25 cellular contexts compared by ENCODE assay signal in genomic region chr22:31838917-31839316, GRCh38.
"Had no signal": no experiment of that assay in that cellular context is flagged by ENCODE, and none has a peak within 500 bp of the region (broad histone marks: within the 10 kb centered on the region; RNA-seq: fewer than 3 reads in every experiment).

No MANE protein-coding gene starts in this region.

- H3K4me3 Mint-ChIP-seq: activated B cell treated with CpG ODN at 0.5 μM for 24 hours; activated CD4-positive, alpha-beta T cell treated with anti-CD3 and anti-CD28 coated beads for 36 hours; activated naive CD4-positive, alpha-beta T cell treated with anti-CD3 and anti-CD28 coated beads, Interleukin-2, amount 10 ng/mL, durations not matched to agents 7 days and 5 days; activated T-cell treated with anti-CD3 and anti-CD28 coated beads, Interleukin-2, amount 50 U/mL, for 72 hours; naive thymus-derived CD4-positive, alpha-beta T cell; neural crest cell; T-helper 1 cell treated with Interleukin-12 subunit alpha and Interleukin-12 subunit beta and Interleukin-4 antibody, amounts not matched to agents 30 μg/mL and 1 μg/mL, for 36 hours had no signal

- H3K4me2 ChIP-seq: smooth muscle cell had no signal

- H3K27ac Mint-ChIP-seq: activated B cell treated with CpG ODN at 0.5 μM for 24 hours; activated CD4-positive, alpha-beta T cell treated with anti-CD3 and anti-CD28 coated beads for 36 hours; activated naive CD4-positive, alpha-beta T cell treated with anti-CD3 and anti-CD28 coated beads, Interleukin-2, amount 10 ng/mL, durations not matched to agents 7 days and 5 days; activated T-cell treated with anti-CD3 and anti-CD28 coated beads, Interleukin-2, amount 50 U/mL, for 72 hours; T-helper 1 cell treated with Interleukin-12 subunit alpha and Interleukin-12 subunit beta and Interleukin-4 antibody, amounts not matched to agents 30 μg/mL and 1 μg/mL, for 36 hours had no signal

- H3K27me3 Mint-ChIP-seq: activated B cell treated with CpG ODN at 0.5 μM for 24 hours; activated CD4-positive, alpha-beta T cell treated with anti-CD3 and anti-CD28 coated beads for 36 hours; activated naive CD4-positive, alpha-beta T cell treated with anti-CD3 and anti-CD28 coated beads, Interleukin-2, amount 10 ng/mL, durations not matched to agents 7 days and 5 days; naive thymus-derived CD4-positive, alpha-beta T cell had no signal

- H3K27me3 ChIP-seq: body of pancreas, esophagus muscularis mucosa, gastrocnemius medialis, sigmoid colon, upper lobe of right lung had no signal

- ATAC-seq: activated CD4-positive, alpha-beta T cell treated with anti-CD3 and anti-CD28 coated beads for 36 hours; activated T-cell treated with anti-CD3 and anti-CD28 coated beads, Interleukin-2, amount 50 U/mL, for 72 hours; body of pancreas; gastrocnemius medialis; naive thymus-derived CD4-positive, alpha-beta T cell; upper lobe of right lung had no signal

- H3K4me3 ChIP-seq: body of pancreas, esophagus muscularis mucosa, gastrocnemius medialis, sigmoid colon, smooth muscle cell, thoracic aorta, upper lobe of right lung had no signal

- H3K9me3 ChIP-seq: body of pancreas, esophagus muscularis mucosa, gastrocnemius medialis, sigmoid colon, thoracic aorta, upper lobe of right lung had no signal

- DNase-seq: activated B cell treated with CpG ODN at 0.5 μM for 24 hours; activated CD4-positive, alpha-beta T cell treated with anti-CD3 and anti-CD28 coated beads for 36 hours; activated CD4-positive, alpha-beta T cell treated with anti-CD3 and anti-CD28 coated beads, Interleukin-2, amount 50 U/mL, for 48 hours; activated effector memory CD4-positive, alpha-beta T cell treated with anti-CD3 and anti-CD28 coated beads, Interleukin-2, amount 50 U/mL, for 16 hours; activated naive CD4-positive, alpha-beta T cell treated with anti-CD3 and anti-CD28 coated beads, Interleukin-2, amount 10 ng/mL, durations not matched to agents 7 days and 5 days; activated T-cell treated with anti-CD3 and anti-CD28 coated beads, Interleukin-2, amount 50 U/mL, for 72 hours; amygdala; body of pancreas; central memory CD4-positive, alpha-beta T cell; dermis blood vessel endothelial cell; effector memory CD4-positive, alpha-beta T cell; gastrocnemius medialis; hippocampal formation; naive thymus-derived CD4-positive, alpha-beta T cell; occipital lobe; sigmoid colon; stimulated activated CD4-positive, alpha-beta T cell treated with anti-CD3 and anti-CD28 coated beads, Interleukin-15, amount 100 ng/mL, for 24 hours; stimulated activated naive CD4-positive, alpha-beta T cell treated with Interleukin-2 at 50 U/mL for 16 hours; T1000; upper lobe of right lung had no signal

- H3K27ac ChIP-seq: body of pancreas, esophagus muscularis mucosa, gastrocnemius medialis, sigmoid colon, thoracic aorta, upper lobe of right lung had no signal

- H3K9me3 Mint-ChIP-seq: activated B cell treated with CpG ODN at 0.5 μM for 24 hours; activated naive CD4-positive, alpha-beta T cell treated with anti-CD3 and anti-CD28 coated beads, Interleukin-2, amount 10 ng/mL, durations not matched to agents 7 days and 5 days; activated T-cell treated with anti-CD3 and anti-CD28 coated beads, Interleukin-2, amount 50 U/mL, for 72 hours; naive thymus-derived CD4-positive, alpha-beta T cell; neural crest cell; T-helper 1 cell treated with Interleukin-12 subunit alpha and Interleukin-12 subunit beta and Interleukin-4 antibody, amounts not matched to agents 30 μg/mL and 1 μg/mL, for 36 hours had no signal

- H3K4me1 Mint-ChIP-seq: activated naive CD4-positive, alpha-beta T cell treated with anti-CD3 and anti-CD28 coated beads, Interleukin-2, amount 10 ng/mL, durations not matched to agents 7 days and 5 days; neural crest cell had no signal

- H3K4me1 ChIP-seq: upper lobe of right lung had no signal
